ENCODE assay signal across 15 cellular contexts in the genomic region with DNA sequence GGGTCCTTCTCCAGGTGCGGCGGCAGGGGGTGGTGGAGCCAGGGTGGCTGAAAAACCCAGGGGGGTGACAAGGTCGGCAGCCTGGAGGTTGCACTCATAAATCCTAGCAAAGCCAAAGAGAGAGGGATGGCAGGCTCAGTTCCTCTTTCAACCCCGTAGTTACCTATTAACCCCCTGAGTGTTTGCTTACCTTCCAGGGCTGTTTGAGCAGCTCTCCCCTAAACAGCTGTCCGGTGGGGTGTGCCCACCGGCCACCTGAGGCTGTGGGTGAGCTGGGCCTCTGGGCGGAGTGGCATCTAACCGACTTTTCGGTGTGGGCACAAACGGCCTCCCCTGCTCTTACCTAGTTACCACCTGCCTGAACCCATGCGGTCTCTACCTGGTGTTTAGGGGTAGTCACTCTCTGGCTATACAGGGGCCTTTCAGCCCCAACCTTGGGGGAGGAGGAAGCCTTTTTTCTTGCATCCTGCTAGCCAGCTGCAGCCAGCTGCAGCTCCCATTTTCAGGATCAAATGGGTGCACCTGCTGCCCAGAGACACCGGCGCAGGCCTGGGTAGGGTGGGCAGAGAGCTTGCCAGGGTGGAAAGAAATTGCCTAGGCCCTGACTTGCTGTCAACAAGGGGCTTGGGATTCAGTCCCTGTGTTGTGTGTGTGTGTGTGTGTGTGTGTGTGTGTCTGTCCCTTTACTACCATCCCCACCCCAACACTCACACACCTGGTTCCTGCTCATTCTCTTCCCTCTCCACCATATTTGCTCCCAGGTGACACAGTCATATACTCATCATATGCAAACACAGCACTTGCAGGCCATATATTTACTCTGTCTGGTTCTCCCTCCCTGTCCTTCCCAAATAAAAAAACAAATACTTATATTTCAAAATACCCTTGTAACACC. TPM values are rescaled to one million over a fixed set of nuclear protein-coding genes. Genes with fewer than 3 reads are reported as not detected.
DNase-seq lines count a peak whose midpoint lies in the region; ATAC-seq, FAIRE-seq and TF ChIP-seq lines count a peak whose summit lies in the region.
"Had no signal": no experiment of that assay in that cellular context is flagged by ENCODE, and none has a peak within 500 bp of the region (broad histone marks: within the 10 kb centered on the region; RNA-seq: fewer than 3 reads in every experiment).

No MANE protein-coding gene starts in this region.

- CTCF ChIA-PET in CD4-positive, alpha-beta T cell (lab: Charles Lee): no interaction called here

- no peaks in the 10 kb centered on the region for H3K79me2 ChIP-seq in neural progenitor cell (ENCODE audit: low read depth)

- H3K4me3 Mint-ChIP-seq in CD4-positive, alpha-beta T cell: peak overlapping the region; percentile 42
- no peak overlapping the region for H3K4me3 Mint-ChIP-seq in neural progenitor cell

- H3K27me3 ChIP-seq in CD4-positive, alpha-beta T cell (ENCODE audit: control insufficient read depth, insufficient read depth, low read length): peaks cover 44% of the 10 kb centered on the region
- peaks cover 16% of the 10 kb centered on the region for H3K27me3 ChIP-seq in bronchial epithelial cell (ENCODE audit: control insufficient read depth, insufficient read depth, low read length)
- peaks cover 51% of the 10 kb centered on the region for H3K27me3 ChIP-seq in mucosa of stomach (ENCODE audit: control insufficient read depth, insufficient read depth, low read length)
- peaks cover 77% of the 10 kb centered on the region for H3K27me3 ChIP-seq in neural progenitor cell

- no peak for DNase-seq in CD4-positive, alpha-beta T cell
- peak; percentile 59 for DNase-seq in HT-29 (ENCODE audit: low spot score)
- peak; percentile 42 for DNase-seq in bronchial epithelial cell (ENCODE audit: low read depth)
- DNase-seq in neural progenitor cell (ENCODE audit: low spot score): no peak
- no peak for DNase-seq in effector CD8-positive, alpha-beta T cell (lab: John Stamatoyannopoulos, UW)
- no peak for DNase-seq in DMS114 treated with DMSO at 0.1 percent for 48 hours (lab: John Stamatoyannopoulos, UW; ENCODE audit: unreplicated experiment)
- DNase-seq: activated effector memory CD4-positive, alpha-beta T cell treated with anti-CD3 and anti-CD28 coated beads, Interleukin-2, amount 50 U/mL, for 16 hours; NCI-H187 treated with DMSO at 0.1 percent for 48 hours; trophoblast cell had no signal

- no peaks in the 10 kb centered on the region for H3K9me3 Mint-ChIP-seq in CD4-positive, alpha-beta T cell
- no peaks in the 10 kb centered on the region for H3K9me3 Mint-ChIP-seq in neural progenitor cell
- H3K9me3 Mint-ChIP-seq: IgD-negative memory B cell had no signal

- no peaks in the 10 kb centered on the region for H3K9me3 ChIP-seq in CD4-positive, alpha-beta T cell (ENCODE audit: control insufficient read depth, low read length)
- H3K9me3 ChIP-seq in mucosa of stomach (ENCODE audit: control insufficient read depth, low read length) (no peaks in the 10 kb centered on the region), neural progenitor cell (ENCODE audit: low read depth) (no peaks in the 10 kb centered on the region)
- H3K9me3 ChIP-seq: SK-N-SH had no signal

- H3K36me3 Mint-ChIP-seq in CD4-positive, alpha-beta T cell (ENCODE audit: low read depth): no peaks in the 10 kb centered on the region
- no peaks in the 10 kb centered on the region for H3K36me3 Mint-ChIP-seq in neural progenitor cell

- intact Hi-C loops in CD4-positive, alpha-beta T cell (cut with DNase I, micrococcal nuclease): loop anchor here in 1 of 2 experiments (2.0 kb wide), 1 partner anchor 20 kb away; no protein-coding TSS in a partner anchor

- no peak overlapping the region for H3K27ac ChIP-seq in CD4-positive, alpha-beta T cell (ENCODE audit: low read depth, low read length)
- H3K27ac ChIP-seq in neural progenitor cell: no peak overlapping the region

- H3K27ac Mint-ChIP-seq in CD4-positive, alpha-beta T cell: no peak overlapping the region
- H3K27ac Mint-ChIP-seq in neural progenitor cell: no peak overlapping the region

- peaks cover 31% of the 10 kb centered on the region for H4K20me1 ChIP-seq in neural progenitor cell (ENCODE audit: low read depth)

- H2AFZ ChIP-seq in neural progenitor cell (replicated peaks): no peak overlapping the region

- TF ChIP-seq CTCF in CD4-positive, alpha-beta T cell (IDR thresholded peaks at IDR 0.05): no peak
- TF ChIP-seq CTCF in bronchial epithelial cell (IDR thresholded peaks at IDR 0.05; ENCODE audit: insufficient read depth, low read length, severe bottlenecking) (no peak), neural progenitor cell (IDR thresholded peaks at IDR 0.05) (no peak)

- H3K36me3 ChIP-seq in bronchial epithelial cell (ENCODE audit: control insufficient read depth, insufficient read depth, low read length) (no peaks in the 10 kb centered on the region), mucosa of stomach (ENCODE audit: control insufficient read depth, insufficient read depth, low read length) (no peaks in the 10 kb centered on the region), neural progenitor cell (no peaks in the 10 kb centered on the region)

- H3K27me3 Mint-ChIP-seq in CD4-positive, alpha-beta T cell: peaks cover 56% of the 10 kb centered on the region
- H3K27me3 Mint-ChIP-seq in neural progenitor cell (ENCODE audit: insufficient read depth, low read depth): peaks cover 50% of the 10 kb centered on the region

- no peak for ATAC-seq in CD4-positive, alpha-beta T cell (ENCODE audit: poor library complexity)
- ATAC-seq in HG03135 (IDR thresholded peaks at IDR 0.05; ENCODE audit: unreplicated experiment): no peak

- FAIRE-seq in bronchial epithelial cell (lab: Jason Lieb, UNC): no peak

- peaks cover 25% of the 10 kb centered on the region for H3F3A ChIP-seq in neural progenitor cell (ENCODE audit: low read depth)

- H3K4me2 ChIP-seq in neural progenitor cell: no peak overlapping the region
- H3K4me2 ChIP-seq: SK-N-SH had no signal

- H3K4me1 ChIP-seq in mucosa of stomach (ENCODE audit: control insufficient read depth, insufficient read depth, low read length): peaks cover 56% of the 10 kb centered on the region
- H3K4me1 ChIP-seq in neural progenitor cell: peaks cover 32% of the 10 kb centered on the region

- H3K9ac ChIP-seq in mucosa of stomach (ENCODE audit: low read length) (peak overlapping the region; percentile 48), neural progenitor cell (no peak overlapping the region)
- H3K9ac ChIP-seq: SK-N-SH had no signal

- POLR2A ChIA-PET in CD4-positive, alpha-beta T cell (lab: Charles Lee): interaction anchor here (5.9 kb wide), 1 partner anchor 9 kb away, joined by 49 read pairs; no protein-coding TSS in a partner anchor

- peaks cover 36% of the 10 kb centered on the region for H3K4me1 Mint-ChIP-seq in CD4-positive, alpha-beta T cell (ENCODE audit: low read depth)
- peaks cover 33% of the 10 kb centered on the region for H3K4me1 Mint-ChIP-seq in neural progenitor cell

- H3K4me3 ChIP-seq in bronchial epithelial cell (ENCODE audit: low read depth, low read length) (no peak overlapping the region), mucosa of stomach (ENCODE audit: low read length) (peak overlapping the region; percentile 17), neural progenitor cell (no peak overlapping the region)

RNA-seq across cellular contexts. Expression of a gene that starts 3.7 kb away (rescaled TPM):
- total RNA-seq in CD4-positive, alpha-beta T cell: under 1 TPM; 0.11 to 0.14 TPM
- total RNA-seq in HT-29 (2014; rRNA removed; shearing (Covaris generic)): 3.8 and 4.4 TPM in 2 replicates
- total RNA-seq in bronchial epithelial cell (0.13 TPM in 1 of 2 replicates, not detected in the other), neural progenitor cell (ENCODE audit: low replicate concordance) (0.12 TPM in 1 of 2 replicates, not detected in the other)
- total RNA-seq: mononuclear cell had no signal

RNA-seq across cellular contexts. Expression of a gene that starts 20.4 kb away (rescaled TPM):
- total RNA-seq in CD4-positive, alpha-beta T cell: under 1 TPM; 0.42 to 0.47 TPM
- 13.6 and 16.6 TPM in 2 replicates for total RNA-seq in HT-29 (2014; rRNA removed; shearing (Covaris generic))
- 24.7 and 59.8 TPM in 2 replicates for total RNA-seq in bronchial epithelial cell
- 2.4 and 4.8 TPM in 2 replicates for total RNA-seq in neural progenitor cell (ENCODE audit: low replicate concordance)

RNA-seq across cellular contexts. Expression of a gene that starts 38.6 kb away (rescaled TPM):
- total RNA-seq in CD4-positive, alpha-beta T cell: 10 to 100 TPM; 20.8 to 21.7 TPM
- total RNA-seq in HT-29 (2014; rRNA removed; shearing (Covaris generic)): 66.8 and 75.8 TPM in 2 replicates
- total RNA-seq in bronchial epithelial cell (26.3 and 30.6 TPM in 2 replicates), neural progenitor cell (ENCODE audit: low replicate concordance) (8.0 and 22.2 TPM in 2 replicates)

RNA-seq across cellular contexts. Expression of a gene that starts 58.8 kb away (rescaled TPM):
- total RNA-seq in CD4-positive, alpha-beta T cell: under 1 TPM; 0.36 TPM
- total RNA-seq in HT-29 (2014; rRNA removed; shearing (Covaris generic)): 30.4 and 33.5 TPM in 2 replicates
- total RNA-seq in bronchial epithelial cell (7.1 and 38.7 TPM in 2 replicates), neural progenitor cell (ENCODE audit: low replicate concordance) (1.2 TPM in 1 of 2 replicates, not detected in the other)
- total RNA-seq: mononuclear cell, posterior vena cava had no signal

Comparison
In these comparisons a context has a peak if more than half of its experiments do, and no peak if none do; other contexts are left out.
1. DNase-seq: peak in HT-29 (single experiment) and bronchial epithelial cell (single experiment); none in CD4-positive, alpha-beta T cell (0 of 10), neural progenitor cell (single experiment), effector CD8-positive, alpha-beta T cell (single experiment) and DMS114 treated with DMSO at 0.1 percent for 48 hours (single experiment).